Comparison of ENCODE assay signal across 2 cellular contexts in genomic region chr4:1857931-1858330, GRCh38.
TF ChIP-seq lines count a peak whose summit lies in the region.

No MANE protein-coding gene starts in this region.

TF ChIP-seq in HepG2, 621 proteins besides CTCF, POLR2A, EP300 and RAD21:
- TF ChIP-seq SP1 (IDR thresholded peaks at IDR 0.05) = no peak
- TF ChIP-seq SP1 (CRISPR knock-in tag; IDR thresholded peaks at IDR 0.05) = no peak
- peak; percentile 44; the same call in 1 of the 2 replicates for TF ChIP-seq ZC3H13 (CRISPR knock-in tag; IDR thresholded peaks at IDR 0.05)
- no peak for TF ChIP-seq NONO (IDR thresholded peaks at IDR 0.05)
- TF ChIP-seq NONO (CRISPR knock-in tag; conservative IDR thresholded peaks at IDR 0.05) = 0 out of 2 replicates have a peak, but pooled peaks have one; percentile 37

TF ChIP-seq in WTC11, 78 proteins besides CTCF, POLR2A, EP300 and RAD21:
- TF ChIP-seq ZNF671 (CRISPR knock-in tag; IDR thresholded peaks at IDR 0.05) (no peak), NR3C1 (CRISPR knock-in tag; conservative IDR thresholded peaks at IDR 0.05; ENCODE audit: low read depth) (no peak)
